8 cellular contexts compared by ENCODE assay signal in genomic region chr11:122781378-122782040, GRCh38. TPM values are rescaled to one million over a fixed set of nuclear protein-coding genes. Genes with fewer than 3 reads are reported as not detected.
DNase-seq lines count a peak whose midpoint lies in the region; ATAC-seq and TF ChIP-seq lines count a peak whose summit lies in the region.

No MANE protein-coding gene starts in this region.

- H3K9me3 ChIP-seq in cardiac muscle cell (ENCODE audit: low read depth) (no peaks in the 10 kb centered on the region), prostate gland (no peaks in the 10 kb centered on the region), vagina (no peaks in the 10 kb centered on the region)

- H3K27me3 ChIP-seq in cardiac muscle cell (no peaks in the 10 kb centered on the region), prostate gland (replicated peaks; ENCODE audit: insufficient read depth) (no peaks in the 10 kb centered on the region), vagina (no peaks in the 10 kb centered on the region)

- H3K36me3 Mint-ChIP-seq in activated naive CD8-positive, alpha-beta T cell treated with anti-CD3 and anti-CD28 coated beads for 36 hours = peaks cover 24% of the 10 kb centered on the region

- no peak overlapping the region for H3K27ac ChIP-seq in cardiac muscle cell
- no peak overlapping the region for H3K27ac ChIP-seq in prostate gland
- H3K27ac ChIP-seq in vagina = peak overlapping the region; percentile 44

- no peaks in the 10 kb centered on the region for H3K9me3 Mint-ChIP-seq in activated naive CD8-positive, alpha-beta T cell treated with anti-CD3 and anti-CD28 coated beads for 36 hours

- DNase-seq in DMS 273 treated with DMSO at 0.1 percent for 48 hours (lab: John Stamatoyannopoulos, UW) (peak; percentile 49), MV-4-11 (lab: John Stamatoyannopoulos, UW) (peak; percentile 38), SKM-1 treated with dmso at 0.1 percent for 144 hours (lab: John Stamatoyannopoulos, UW; ENCODE audit: unreplicated experiment) (peak; percentile 52), cardiac muscle cell (ENCODE audit: low read depth in 1 of 2, low spot score in 1 of 2) (peak; percentile 92 to 94), prostate gland (ENCODE audit: low spot score) (peak; percentile 81), vagina (ENCODE audit: extremely low spot score in 2 of 2) (no peak)
- DNase-seq in activated naive CD8-positive, alpha-beta T cell treated with anti-CD3 and anti-CD28 coated beads for 36 hours = peak; percentile 72

- intact Hi-C loops in prostate gland (cut with DNase I) = loop anchor here (2.0 to 10.0 kb wide), 2 partner anchors 73 to 149 kb away; no protein-coding TSS in a partner anchor
- intact Hi-C loops in vagina (cut with DNase I) = no loop called here

- TF ChIP-seq CTCF in cardiac muscle cell (IDR thresholded peaks at IDR 0.05; ENCODE audit: low read depth, low read length) = peak; percentile 95
- peak; percentile 87 to 93 (median 90) for TF ChIP-seq CTCF in prostate gland (IDR thresholded peaks at IDR 0.05)
- TF ChIP-seq CTCF in vagina (IDR thresholded peaks at IDR 0.05) = peak; percentile 85 to 92 (median 88)

- TF ChIP-seq POLR2A in prostate gland (IDR thresholded peaks at IDR 0.05) (no peak), vagina (IDR thresholded peaks at IDR 0.05) (no peak)

- no peaks in the 10 kb centered on the region for H3K27me3 Mint-ChIP-seq in activated naive CD8-positive, alpha-beta T cell treated with anti-CD3 and anti-CD28 coated beads for 36 hours

- H3K4me3 ChIP-seq in cardiac muscle cell (no peak overlapping the region), prostate gland (no peak overlapping the region), vagina (no peak overlapping the region)

- H3K4me1 ChIP-seq in cardiac muscle cell (ENCODE audit: low read depth) = peaks cover 9% of the 10 kb centered on the region
- H3K4me1 ChIP-seq in prostate gland (replicated peaks) = no peaks in the 10 kb centered on the region
- peaks cover 29% of the 10 kb centered on the region for H3K4me1 ChIP-seq in vagina

- no peaks in the 10 kb centered on the region for H3K36me3 ChIP-seq in cardiac muscle cell
- H3K36me3 ChIP-seq in prostate gland = no peaks in the 10 kb centered on the region
- H3K36me3 ChIP-seq in vagina = no peaks in the 10 kb centered on the region

- 22% methylated on average over 12 of the region's 12 CpGs for WGBS in prostate gland

- H3K4me1 Mint-ChIP-seq in activated naive CD8-positive, alpha-beta T cell treated with anti-CD3 and anti-CD28 coated beads for 36 hours = peaks cover 30% of the 10 kb centered on the region

- ATAC-seq in GM21786 (IDR thresholded peaks at IDR 0.05; ENCODE audit: unreplicated experiment) = peak; percentile 83

- peak overlapping the region; percentile 29 for H3K27ac Mint-ChIP-seq in activated naive CD8-positive, alpha-beta T cell treated with anti-CD3 and anti-CD28 coated beads for 36 hours

- H3K4me3 Mint-ChIP-seq in activated naive CD8-positive, alpha-beta T cell treated with anti-CD3 and anti-CD28 coated beads for 36 hours = no peak overlapping the region

RNA-seq across cellular contexts. Expression of gene CRTAM, which starts 56.8 kb away (rescaled TPM):
- 10 to 100 TPM; 21.9 to 22.3 TPM for total RNA-seq in activated naive CD8-positive, alpha-beta T cell treated with anti-CD3 and anti-CD28 coated beads for 36 hours
- total RNA-seq in cardiac muscle cell = not detected in 2 replicates
- not detected in 2 replicates for polyA plus RNA-seq in cardiac muscle cell
- under 1 TPM in 1 of 2 donors, not detected in 1; 0.34 TPM for total RNA-seq in prostate gland
- not detected for total RNA-seq in vagina

Comparison
In these comparisons a context has a peak if more than half of its experiments do, and no peak if none do; other contexts are left out.
1. DNase-seq: peak in DMS 273 treated with DMSO at 0.1 percent for 48 hours (single experiment), MV-4-11 (single experiment), SKM-1 treated with dmso at 0.1 percent for 144 hours (single experiment), activated naive CD8-positive, alpha-beta T cell treated with anti-CD3 and anti-CD28 coated beads for 36 hours (single experiment), cardiac muscle cell (2 of 2) and prostate gland (single experiment); none in vagina (0 of 2).
2. RNA of gene CRTAM, which starts 56.8 kb away (total RNA-seq): 21.9 to 22.3 TPM in activated naive CD8-positive, alpha-beta T cell treated with anti-CD3 and anti-CD28 coated beads for 36 hours; 0.34 TPM in prostate gland, not detected in vagina (single experiment) and not detected in cardiac muscle cell; every median in the first group is over 10 times any median in the second.
3. Peak in every context shown above with its lines, with median percentiles within 50 percentile points of each other: CTCF ChIP-seq.